ENCODE assay signal across 22 cellular contexts in genomic region chr18:30578707-30579106, GRCh38.
DNase-seq lines count a peak whose midpoint lies in the region; ATAC-seq, FAIRE-seq and TF ChIP-seq lines count a peak whose summit lies in the region.
"Had no signal": no experiment of that assay in that cellular context is flagged by ENCODE, and none has a peak within 500 bp of the region (broad histone marks: within the 10 kb centered on the region; RNA-seq: fewer than 3 reads in every experiment).

No MANE protein-coding gene starts in this region.

- no peak overlapping the region for H2BK15ac ChIP-seq in H1 (ENCODE audit: low read length)

- H3K4me1 Mint-ChIP-seq in GM23338, result peaks cover 18% of the 10 kb centered on the region; the same call in 2 of the 3 replicates
- H3K4me1 Mint-ChIP-seq in activated B cell treated with CpG ODN at 0.5 μM for 24 hours, result no peaks in the 10 kb centered on the region
- H3K4me1 Mint-ChIP-seq in type B pancreatic cell (ENCODE audit: unreplicated experiment), result no peaks in the 10 kb centered on the region
- H3K4me1 Mint-ChIP-seq: B cell; CD4-positive, CD25-positive, alpha-beta regulatory T cell had no signal

- TF ChIP-seq POLR2A in H1 (IDR thresholded peaks at IDR 0.05; ENCODE audit: control extremely low read depth in 1 of 2, low read depth in 2 of 2, low read length in 2 of 2), result no peak

- no peak overlapping the region for H2BK120ac ChIP-seq in H1 (replicated peaks; ENCODE audit: low read depth, low read length)

- no peak overlapping the region for H2AFZ ChIP-seq in GM23338
- H2AFZ ChIP-seq in H1 (ENCODE audit: low read length), result 0 out of 2 replicates have a peak overlapping the region, but pooled peaks have one; percentile 66

- no peak overlapping the region for H3K56ac ChIP-seq in H1 (replicated peaks; ENCODE audit: insufficient read length, low read depth, low read length)

- H3K9me3 ChIP-seq in H1 (ENCODE audit: insufficient read depth in 2 of 2, low read depth in 1 of 2, low read length in 1 of 2), result no peaks in the 10 kb centered on the region
- H3K9me3 ChIP-seq: BLaER1, Caco-2 had no signal

- H4K91ac ChIP-seq in H1 (replicated peaks; ENCODE audit: insufficient read length, low read length), result no peak overlapping the region

- H3K4ac ChIP-seq in H1 (replicated peaks; ENCODE audit: insufficient read length, low read depth, low read length), result no peak overlapping the region

- H3K4me2 ChIP-seq in GM23338 (no peak overlapping the region), H1 (ENCODE audit: insufficient read depth in 1 of 2, low read depth in 2 of 2, low read length in 2 of 2) (no peak overlapping the region)
- H3K4me2 ChIP-seq: BLaER1 had no signal

- WGBS in H1 (ENCODE audit: extremely low coverage in 1 of 2, insufficient coverage in 1 of 2, insufficient read length in 1 of 2, insufficient replicate concordance in 2 of 2, low coverage in 1 of 2, low lambda C conversion rate in 2 of 2, missing lambda C conversion rate in 1 of 2), 2 experiments, result 70% methylated on average over 2 of the region's 2 CpGs; no CpG with 5 or more reads in 1 of the 2 experiments

- H3K4me3 ChIP-seq in GM23338 (no peak overlapping the region), H1 (ENCODE audit: extremely low read depth in 1 of 4, insufficient read depth in 2 of 4, low read depth in 3 of 4, low read length in 4 of 4) (no peak overlapping the region)
- H3K4me3 ChIP-seq: BLaER1 had no signal

- H3K9me2 ChIP-seq in GM23338 (ENCODE audit: insufficient read depth), result no peaks in the 10 kb centered on the region

- TF ChIP-seq RAD21 in H1 (IDR thresholded peaks at IDR 0.05 in 1 of 2, conservative IDR thresholded peaks at IDR 0.05 in 1 of 2; ENCODE audit: low read depth in 2 of 2, low read length in 2 of 2), result no peak

- H3K23me2 ChIP-seq in H1 (ENCODE audit: low read depth, low read length), result no peaks in the 10 kb centered on the region; the same call in 1 of the 2 replicates

- H3K27ac Mint-ChIP-seq in GM23338 (peak overlapping the region; percentile 6; the same call in 1 of the 2 replicates), activated B cell treated with CpG ODN at 0.5 μM for 24 hours (peak overlapping the region; percentile 43), type B pancreatic cell (no peak overlapping the region)
- H3K27ac Mint-ChIP-seq: B cell; CD4-positive, CD25-positive, alpha-beta regulatory T cell; CD8-positive, alpha-beta T cell had no signal

- no peak overlapping the region for H2BK5ac ChIP-seq in H1 (ENCODE audit: low read depth, low read length)

- no peaks in the 10 kb centered on the region for H3K79me1 ChIP-seq in H1 (ENCODE audit: low read depth, low read length)

- no peak overlapping the region for H2AK5ac ChIP-seq in H1 (ENCODE audit: low read depth, low read length)

- H2BK20ac ChIP-seq in H1 (ENCODE audit: low read length), result no peak overlapping the region

- H3K27me3 Mint-ChIP-seq in GM23338 (ENCODE audit: insufficient read depth, low read depth, poor library complexity) (no peaks in the 10 kb centered on the region), activated B cell treated with CpG ODN at 0.5 μM for 24 hours (no peaks in the 10 kb centered on the region), type B pancreatic cell (no peaks in the 10 kb centered on the region)
- H3K27me3 Mint-ChIP-seq: B cell; CD4-positive, CD25-positive, alpha-beta regulatory T cell had no signal

- H3K36me3 ChIP-seq in GM23338 (ENCODE audit: insufficient read depth), result no peaks in the 10 kb centered on the region
- no peaks in the 10 kb centered on the region for H3K36me3 ChIP-seq in H1 (ENCODE audit: control insufficient read depth in 2 of 4, insufficient read depth in 4 of 4, low read length in 3 of 4)
- H3K36me3 ChIP-seq: BLaER1 had no signal

- POLR2A ChIA-PET in activated B cell treated with CpG ODN at 0.5 μM for 24 hours (lab: Charles Lee), result no interaction called here
- POLR2A ChIA-PET in H1 (lab: Charles Lee; ENCODE audit: partially characterized antibody), result no interaction called here

- no peak overlapping the region for H3K27ac ChIP-seq in GM23338 (ENCODE audit: low read depth)
- no peak overlapping the region for H3K27ac ChIP-seq in H1 (ENCODE audit: low read depth, low read length)
- H3K27ac ChIP-seq: 22Rv1, BLaER1, C4-2B had no signal

- no peaks in the 10 kb centered on the region for H3F3A ChIP-seq in GM23338 (replicated peaks; ENCODE audit: low read depth)

- no peak overlapping the region for H3K4me3 Mint-ChIP-seq in GM23338
- H3K4me3 Mint-ChIP-seq in activated B cell treated with CpG ODN at 0.5 μM for 24 hours, result no peak overlapping the region
- H3K4me3 Mint-ChIP-seq in type B pancreatic cell, result no peak overlapping the region
- H3K4me3 Mint-ChIP-seq: B cell; CD4-positive, CD25-positive, alpha-beta regulatory T cell; CD8-positive, alpha-beta T cell had no signal

- H2BK12ac ChIP-seq in H1 (ENCODE audit: low read depth, low read length), result no peak overlapping the region

- no peak overlapping the region for H3K23ac ChIP-seq in H1 (ENCODE audit: insufficient read length)

- no peak for TF ChIP-seq EP300 in H1 (IDR thresholded peaks at IDR 0.05; ENCODE audit: borderline replicate concordance in 1 of 2, low read depth in 2 of 2, low read length in 2 of 2)

- TF ChIP-seq CTCF in GM23338 (conservative IDR thresholded peaks at IDR 0.05; ENCODE audit: low read depth in 2 of 2) (no peak), activated B cell treated with CpG ODN at 0.5 μM for 24 hours (IDR thresholded peaks at IDR 0.05) (no peak), H1 (IDR thresholded peaks at IDR 0.05; ENCODE audit: control extremely low read depth in 1 of 3, insufficient read depth in 1 of 3, low read depth in 1 of 3, low read length in 3 of 3) (no peak), type B pancreatic cell (conservative IDR thresholded peaks at IDR 0.05) (no peak)

- H3K27me3 ChIP-seq in GM23338 (ENCODE audit: insufficient read depth), result no peaks in the 10 kb centered on the region
- H3K27me3 ChIP-seq in H1 (replicated peaks in 1 of 4; ENCODE audit: control insufficient read depth in 3 of 4, extremely low read depth in 1 of 4, insufficient read depth in 3 of 4, low read length in 3 of 4), result no peaks in the 10 kb centered on the region
- H3K27me3 ChIP-seq: BLaER1 had no signal

- H3K79me2 ChIP-seq in GM23338 (replicated peaks; ENCODE audit: insufficient read depth) (no peaks in the 10 kb centered on the region), H1 (ENCODE audit: control insufficient read depth in 1 of 2, insufficient read depth in 2 of 2, low read length in 2 of 2) (no peaks in the 10 kb centered on the region)

- CTCF ChIA-PET in activated B cell treated with CpG ODN at 0.5 μM for 24 hours (lab: Charles Lee), result no interaction called here
- CTCF ChIA-PET in H1 (lab: Charles Lee; ENCODE audit: partially characterized antibody), result no interaction called here

- no peaks in the 10 kb centered on the region for H3K36me3 Mint-ChIP-seq in GM23338 (ENCODE audit: low read depth)
- H3K36me3 Mint-ChIP-seq in activated B cell treated with CpG ODN at 0.5 μM for 24 hours (ENCODE audit: low read depth), result no peaks in the 10 kb centered on the region
- H3K36me3 Mint-ChIP-seq in type B pancreatic cell, result no peaks in the 10 kb centered on the region
- H3K36me3 Mint-ChIP-seq: CD4-positive, CD25-positive, alpha-beta regulatory T cell; CD8-positive, alpha-beta T cell had no signal

- FAIRE-seq in H1 (lab: Jason Lieb, UNC), result no peak
- FAIRE-seq: A204.1, GM12891, GM18507 had no signal

- no peaks in the 10 kb centered on the region for H4K20me1 ChIP-seq in GM23338 (replicated peaks; ENCODE audit: insufficient read depth)
- no peaks in the 10 kb centered on the region for H4K20me1 ChIP-seq in H1 (replicated peaks in 1 of 2; ENCODE audit: control insufficient read depth in 1 of 2, insufficient read depth in 2 of 2, low read length in 2 of 2)
- H4K20me1 ChIP-seq: BLaER1 had no signal

- no peak overlapping the region for H3K9ac ChIP-seq in H1 (replicated peaks in 1 of 4; ENCODE audit: extremely low read depth in 1 of 4, low read depth in 3 of 4, low read length in 3 of 4)
- H3K9ac ChIP-seq: BLaER1 had no signal

- H3K4me1 ChIP-seq in GM23338 (ENCODE audit: insufficient read depth), result 0 out of 2 replicates have a peak, but pooled peaks cover 5% of the 10 kb centered on the region
- no peaks in the 10 kb centered on the region for H3K4me1 ChIP-seq in H1 (replicated peaks in 1 of 4; ENCODE audit: control insufficient read depth in 3 of 4, insufficient read depth in 4 of 4, low read length in 3 of 4)
- H3K4me1 ChIP-seq: BLaER1, Caco-2 had no signal

- no peak overlapping the region for H4K8ac ChIP-seq in H1 (ENCODE audit: extremely low read depth, insufficient read depth, low read length)

- ATAC-seq in GM23338 (no peak; the same call in 2 of the 3 replicates), activated B cell treated with CpG ODN at 0.5 μM for 24 hours (ENCODE audit: low read depth) (no peak)
- ATAC-seq: CD8-positive, alpha-beta T cell; HCT116 had no signal

- H3K18ac ChIP-seq in H1 (ENCODE audit: extremely low read depth, low read length), result no peak overlapping the region

- intact Hi-C loops in activated B cell treated with CpG ODN at 0.5 μM for 24 hours (cut with micrococcal nuclease), result no loop called here

- DNase-seq in GM23338 (ENCODE audit: low spot score), result no peak
- no peak for DNase-seq in activated B cell treated with CpG ODN at 0.5 μM for 24 hours
- DNase-seq in H1 (ENCODE audit: low read depth in 1 of 2, low spot score in 2 of 2), result no peak
- DNase-seq in type B pancreatic cell (ENCODE audit: extremely low spot score, unreplicated experiment), result no peak
- no peak for DNase-seq in DMS79 (lab: John Stamatoyannopoulos, UW)
- DNase-seq in NCI-H446 treated with DMSO at 0.1 percent for 48 hours (lab: John Stamatoyannopoulos, UW), result no peak
- DNase-seq: Caco-2; CD4-positive, CD25-positive, alpha-beta regulatory T cell; CD8-positive, alpha-beta T cell; DMS153; EL; GDM1; GOT3; H7 had no signal

- H3K9me3 Mint-ChIP-seq in GM23338 (no peaks in the 10 kb centered on the region), activated B cell treated with CpG ODN at 0.5 μM for 24 hours (peaks cover 4% of the 10 kb centered on the region), type B pancreatic cell (no peaks in the 10 kb centered on the region)

- H4K5ac ChIP-seq in H1 (ENCODE audit: insufficient read length, low read depth, low read length), result no peak overlapping the region

- no peak overlapping the region for H3K14ac ChIP-seq in H1 (ENCODE audit: insufficient read length)

TF ChIP-seq in GM23338, 12 proteins besides CTCF, POLR2A, EP300 and RAD21 (continues in another document):
- TF ChIP-seq EZH2phosphoT487 (IDR thresholded peaks at IDR 0.05; ENCODE audit: unreplicated experiment), result no peak
- no peak for TF ChIP-seq ZNF331 (CRISPR knock-in tag; IDR thresholded peaks at IDR 0.05; ENCODE audit: low read depth)
- no peak for TF ChIP-seq ZNF114 (CRISPR knock-in tag; IDR thresholded peaks at IDR 0.05)
- no peak for TF ChIP-seq NANOG (IDR thresholded peaks at IDR 0.05; ENCODE audit: borderline replicate concordance)

TF ChIP-seq in H1, 55 proteins besides CTCF, POLR2A, EP300 and RAD21 (continues in another document):
- no peak for TF ChIP-seq BCL11A (IDR thresholded peaks at IDR 0.05; ENCODE audit: low read depth in 2 of 2, low read length in 2 of 2)
- no peak for TF ChIP-seq FOSL1 (IDR thresholded peaks at IDR 0.05; ENCODE audit: insufficient read depth, low read depth, low read length)
